ENCODE assay signal across 8 cellular contexts in the genomic region with DNA sequence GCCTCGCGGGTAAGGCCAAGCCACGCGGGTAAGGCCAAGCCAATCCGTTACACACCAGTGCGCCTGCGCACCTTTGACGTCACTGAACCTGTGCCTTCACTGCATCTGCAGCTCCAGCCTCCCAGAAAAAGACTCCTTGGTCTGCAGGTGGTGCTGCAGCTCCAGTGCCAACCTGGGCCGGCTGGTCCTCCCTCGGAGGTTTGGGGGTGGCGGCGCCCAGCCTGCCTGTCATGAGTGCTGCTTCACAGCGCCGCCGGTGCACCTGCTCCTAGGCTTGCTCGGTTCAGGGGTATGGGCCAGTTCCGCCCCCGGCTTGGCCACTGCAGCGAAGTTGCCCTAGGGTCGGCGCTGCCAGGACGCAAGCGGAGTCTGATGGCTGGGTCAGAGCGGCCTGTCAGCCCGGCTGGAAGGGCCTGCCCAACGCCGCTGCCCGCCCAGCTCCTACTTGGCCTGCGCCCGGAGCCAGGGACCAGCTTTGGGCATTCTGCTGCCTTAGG.
DNase-seq lines count a peak whose midpoint lies in the region; ATAC-seq, FAIRE-seq and TF ChIP-seq lines count a peak whose summit lies in the region.

No MANE protein-coding gene starts in this region.

- TF ChIP-seq CTCF in K562 (IDR thresholded peaks at IDR 0.05 in 2 of 3, conservative IDR thresholded peaks at IDR 0.05 in 1 of 3; ENCODE audit: insufficient read depth in 2 of 3, low read depth in 1 of 3, low read length in 3 of 3) (no peak), transverse colon (IDR thresholded peaks at IDR 0.05) (no peak)

- TF ChIP-seq POLR2A in K562 (conservative IDR thresholded peaks at IDR 0.05) (no peak), transverse colon (IDR thresholded peaks at IDR 0.05) (no peak)

- H3K9ac ChIP-seq in K562 (ENCODE audit: insufficient read depth in 1 of 2, low read depth in 2 of 2, low read length in 2 of 2) = no peak overlapping the region

- no peak overlapping the region for H3K27ac Mint-ChIP-seq in activated CD4-positive, alpha-beta T cell treated with anti-CD3 and anti-CD28 coated beads for 36 hours

- H3K9me3 ChIP-seq in K562 (replicated peaks; ENCODE audit: control insufficient read depth, insufficient read depth, low read depth, low read length) = no peaks in the 10 kb centered on the region
- no peaks in the 10 kb centered on the region for H3K9me3 ChIP-seq in transverse colon

- H2AFZ ChIP-seq in K562 (ENCODE audit: low read depth, low read length) = no peak overlapping the region

- H3K36me3 ChIP-seq in K562 (ENCODE audit: control insufficient read depth, insufficient read depth, low read length) (peaks cover 5% of the 10 kb centered on the region; the same call in 1 of the 3 replicates), transverse colon (no peaks in the 10 kb centered on the region)

- 49% methylated on average over 5 of the region's 30 CpGs for WGBS in K562 (ENCODE audit: insufficient coverage, low coverage, missing lambda C conversion rate)
- 69% methylated on average over 23 of the region's 30 CpGs; no CpG with 5 or more reads in 1 of the 2 donors for WGBS in transverse colon (ENCODE audit: low coverage in 1 of 2), 2 donors

- H3K4me1 Mint-ChIP-seq in activated CD4-positive, alpha-beta T cell treated with anti-CD3 and anti-CD28 coated beads for 36 hours = no peaks in the 10 kb centered on the region

- H3K36me3 Mint-ChIP-seq in activated CD4-positive, alpha-beta T cell treated with anti-CD3 and anti-CD28 coated beads for 36 hours (ENCODE audit: low read depth) = no peaks in the 10 kb centered on the region

- no peak overlapping the region for H3K4me2 ChIP-seq in K562 (ENCODE audit: insufficient read depth, low read length)

- peaks cover 0 to 5% of the 10 kb centered on the region in 2 experiments; a peak in 1 of 5 replicates for H3K4me1 ChIP-seq in K562 (replicated peaks in 1 of 2; ENCODE audit: control insufficient read depth in 2 of 2, insufficient read depth in 2 of 2, low read length in 2 of 2)
- no peaks in the 10 kb centered on the region for H3K4me1 ChIP-seq in transverse colon

- peak; percentile 30 for ATAC-seq in activated CD4-positive, alpha-beta T cell treated with anti-CD3 and anti-CD28 coated beads for 36 hours
- ATAC-seq in K562 = no peak
- no peak for ATAC-seq in HG03571 (IDR thresholded peaks at IDR 0.05; ENCODE audit: unreplicated experiment)

- peaks cover 2% of the 10 kb centered on the region for H3K27me3 Mint-ChIP-seq in activated CD4-positive, alpha-beta T cell treated with anti-CD3 and anti-CD28 coated beads for 36 hours

- no peaks in the 10 kb centered on the region for H3K79me2 ChIP-seq in K562 (ENCODE audit: control insufficient read depth, insufficient read depth, low read length)

- no peaks in the 10 kb centered on the region for H3K9me3 Mint-ChIP-seq in activated CD4-positive, alpha-beta T cell treated with anti-CD3 and anti-CD28 coated beads for 36 hours (ENCODE audit: low read depth)

- no peaks in the 10 kb centered on the region for H3K9me1 ChIP-seq in K562 (ENCODE audit: control insufficient read depth, insufficient read depth, low read length)

- H3K4me3 Mint-ChIP-seq in activated CD4-positive, alpha-beta T cell treated with anti-CD3 and anti-CD28 coated beads for 36 hours = no peak overlapping the region

- intact Hi-C loops in activated CD4-positive, alpha-beta T cell treated with anti-CD3 and anti-CD28 coated beads for 36 hours (cut with DNase I, micrococcal nuclease) = no loop called here
- intact Hi-C loops in K562 (cut with micrococcal nuclease) (no loop called here), transverse colon (cut with DNase I; ENCODE audit: low total_unique reads) (loop anchor here (5.0 kb wide), 1 partner anchor 96 kb away; no protein-coding TSS in a partner anchor)

- H4K20me1 ChIP-seq in K562 (replicated peaks; ENCODE audit: control insufficient read depth, insufficient read depth, low read length) = no peaks in the 10 kb centered on the region

- POLR2A ChIA-PET in activated CD4-positive, alpha-beta T cell treated with anti-CD3 and anti-CD28 coated beads for 36 hours (lab: Charles Lee) = no interaction called here
- POLR2A ChIA-PET in K562 (lab: Yijun Ruan, JAX) = no interaction called here

- in situ Hi-C loops in K562 (cut with MboI) (loop anchor here (10.0 kb wide), 1 partner anchor 571 kb away; no protein-coding TSS in a partner anchor), transverse colon (cut with MboI; ENCODE audit: low pct_ligation_motif_present in 1 of 4, low pct_unique_long_range_greater_than_20kb in 1 of 4, low sequenced_read_pairs in 3 of 4) (no loop called here)

- FAIRE-seq in K562 (lab: Jason Lieb, UNC) = no peak

- no peak overlapping the region for H3K27ac ChIP-seq in K562 (ENCODE audit: extremely low read depth, low read depth, low read length)
- H3K27ac ChIP-seq in transverse colon = no peak overlapping the region

- TF ChIP-seq EP300 in K562 (IDR thresholded peaks at IDR 0.05; ENCODE audit: low read length) (no peak), transverse colon (IDR thresholded peaks at IDR 0.05; ENCODE audit: low read depth) (no peak)

- H3K4me3 ChIP-seq in K562 = no peak overlapping the region
- H3K4me3 ChIP-seq in transverse colon = no peak overlapping the region

- no TSS peak for BruUV-seq in K562 (replicated peaks; lab: Mats Ljungman, UMichigan)

- TF ChIP-seq RAD21 in K562 (CRISPR knock-in tag; conservative IDR thresholded peaks at IDR 0.05 in 1 of 2, IDR thresholded peaks at IDR 0.05 in 1 of 2) = no peak

- peak; percentile 50 for DNase-seq in activated CD4-positive, alpha-beta T cell treated with anti-CD3 and anti-CD28 coated beads for 36 hours
- DNase-seq in activated CD4-positive, alpha-beta T cell treated with anti-CD3 and anti-CD28 coated beads for 1 hour = no peak
- no peak for DNase-seq in K562 (ENCODE audit: extremely low read depth in 1 of 4, low spot score in 3 of 4)
- peak; percentile 24 to 54 for DNase-seq in lung microvascular endothelial cell (ENCODE audit: low read depth in 2 of 2)
- DNase-seq in transverse colon = peak; percentile 13
- DNase-seq in KG1 (lab: John Stamatoyannopoulos, UW) = no peak
- DNase-seq in kidney tubule cell (ENCODE audit: low spot score) = no peak

- CTCF ChIA-PET in activated CD4-positive, alpha-beta T cell treated with anti-CD3 and anti-CD28 coated beads for 36 hours (lab: Charles Lee) = interaction anchor here (1.2 kb wide), 1 partner anchor 97 kb away, joined by 4 read pairs; no protein-coding TSS in a partner anchor
- CTCF ChIA-PET in K562 (lab: Yijun Ruan, JAX; ENCODE audit: low intra/inter-chr PET ratio) = no interaction called here

- no peaks in the 10 kb centered on the region for H3K27me3 ChIP-seq in K562 (ENCODE audit: control insufficient read depth in 2 of 2, insufficient read depth in 2 of 2, low read length in 2 of 2)
- no peaks in the 10 kb centered on the region for H3K27me3 ChIP-seq in transverse colon

TF ChIP-seq in K562, 482 proteins besides CTCF, POLR2A, EP300 and RAD21:
- peak; percentile 18; the same call in 1 of the 2 replicates for TF ChIP-seq POLR2G (IDR thresholded peaks at IDR 0.05; ENCODE audit: low read depth, low read length)
- no peak for TF ChIP-seq WHSC1 (IDR thresholded peaks at IDR 0.05; ENCODE audit: low read length)
- peak; percentile 61 to 68 for TF ChIP-seq NRF1 (conservative IDR thresholded peaks at IDR 0.05 in 1 of 2, IDR thresholded peaks at IDR 0.05 in 1 of 2)
- TF ChIP-seq PHF21A (IDR thresholded peaks at IDR 0.05; ENCODE audit: borderline replicate concordance, low read depth) = no peak

Comparison
In these comparisons a context has a peak if more than half of its experiments do, and no peak if none do; other contexts are left out.
1. DNase-seq: peak in activated CD4-positive, alpha-beta T cell treated with anti-CD3 and anti-CD28 coated beads for 36 hours (single experiment), lung microvascular endothelial cell (2 of 2) and transverse colon (single experiment); none in activated CD4-positive, alpha-beta T cell treated with anti-CD3 and anti-CD28 coated beads for 1 hour (single experiment), K562 (0 of 4), KG1 (single experiment) and kidney tubule cell (single experiment).